ENCODE assay signal across 8 cellular contexts in the genomic region with DNA sequence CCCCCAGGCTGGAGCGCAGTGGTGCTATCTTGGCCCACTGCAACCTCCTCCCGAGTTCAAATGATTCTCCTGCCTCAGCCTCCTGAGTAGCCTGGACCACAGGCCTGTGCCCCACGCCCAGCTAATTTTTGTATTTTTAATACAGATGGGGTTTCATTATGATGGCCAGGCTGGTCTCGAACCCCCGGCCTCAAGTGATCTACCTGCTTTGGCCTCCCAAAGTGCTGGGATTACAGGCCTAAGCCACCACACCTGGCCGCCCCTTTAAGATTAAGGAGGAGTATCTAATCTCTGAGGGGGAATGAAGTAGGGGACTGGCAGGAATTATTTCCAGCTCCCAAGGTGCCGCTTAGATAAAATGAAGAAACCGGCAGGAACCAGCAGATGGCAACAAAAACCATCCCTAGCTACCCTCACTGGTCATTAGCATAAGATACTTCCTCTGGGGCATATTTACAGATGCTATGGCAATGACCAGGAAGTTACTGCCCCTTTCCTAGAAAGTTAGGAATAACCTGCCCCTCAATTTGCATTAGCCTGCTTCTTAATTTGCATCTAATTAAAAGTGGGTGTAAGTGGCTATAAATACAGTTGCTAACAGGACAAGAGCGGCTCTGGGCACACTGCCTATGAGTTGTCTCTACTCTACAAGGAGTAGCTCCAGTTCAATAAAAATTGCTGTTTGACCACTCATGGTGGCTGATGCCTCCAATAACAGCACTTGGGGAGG. TPM values are rescaled to one million over a fixed set of nuclear protein-coding genes. Genes with fewer than 3 reads are reported as not detected.
DNase-seq lines count a peak whose midpoint lies in the region; ATAC-seq, FAIRE-seq and TF ChIP-seq lines count a peak whose summit lies in the region.

No MANE protein-coding gene starts in this region.

- H4K20me1 ChIP-seq in PC-9 (ENCODE audit: insufficient read depth) = no peaks in the 10 kb centered on the region

- no TSS peak for BruUV-seq in PC-9 (replicated peaks; lab: Mats Ljungman, UMichigan)

- TF ChIP-seq CTCF in PC-9 (conservative IDR thresholded peaks at IDR 0.05) (peak; percentile 54), foreskin fibroblast (IDR thresholded peaks at IDR 0.05; ENCODE audit: low read depth, low read length) (peak; percentile 18), kidney (IDR thresholded peaks at IDR 0.05; ENCODE audit: borderline replicate concordance, extremely low read depth, insufficient read depth) (no peak)

- no peaks in the 10 kb centered on the region for H3K27me3 ChIP-seq in PC-9 (ENCODE audit: insufficient read depth, low read depth)

- no peak overlapping the region for H3K4me3 ChIP-seq in PC-9
- no peak overlapping the region for H3K4me3 ChIP-seq in foreskin fibroblast (ENCODE audit: low read depth in 1 of 2, low read length in 2 of 2)
- no peak overlapping the region for H3K4me3 ChIP-seq in kidney (ENCODE audit: low read length in 2 of 2)

- H3K27ac ChIP-seq in PC-9 = no peak overlapping the region
- H3K27ac ChIP-seq in kidney (ENCODE audit: low read depth in 2 of 2, low read length in 2 of 2) = no peak overlapping the region

- H3K4me2 ChIP-seq in PC-9 = no peak overlapping the region

- H3K79me2 ChIP-seq in PC-9 (ENCODE audit: low read depth) = no peaks in the 10 kb centered on the region

- H3K9ac ChIP-seq in kidney (ENCODE audit: low read length in 2 of 2) = no peak overlapping the region

- peak; percentile 51 for DNase-seq in COLO829 (ENCODE audit: low spot score)
- DNase-seq in PC-9 = peak; percentile 48 to 76
- DNase-seq in foreskin fibroblast = peak; percentile 24 to 62
- no peak for DNase-seq in kidney

- POLR2A ChIA-PET in PC-9 (lab: Charles Lee; ENCODE audit: unreplicated experiment) = interaction anchor here (0.9 kb wide), 1 partner anchor 821 kb away, joined by 10 read pairs; no protein-coding TSS in a partner anchor

- no peaks in the 10 kb centered on the region for H3K9me2 ChIP-seq in PC-9 (ENCODE audit: insufficient read depth)

- intact Hi-C loops in PC-9 (cut with micrococcal nuclease; ENCODE audit: unreplicated experiment) = loop anchor here (1.0 to 5.0 kb wide), 2 partner anchors 15 to 189 kb away; no protein-coding TSS in a partner anchor
- intact Hi-C loops in kidney (cut with DNase I) = no loop called here

- peaks cover 6% of the 10 kb centered on the region for H3F3A ChIP-seq in PC-9 (ENCODE audit: insufficient read depth, low read depth)

- H3K4me1 ChIP-seq in PC-9 (replicated peaks; ENCODE audit: insufficient read depth) (peaks cover 2% of the 10 kb centered on the region; the same call in 1 of the 2 replicates), kidney (ENCODE audit: control insufficient read depth in 1 of 2, insufficient read depth in 1 of 2, low read depth in 1 of 2, low read length in 2 of 2) (no peaks in the 10 kb centered on the region)

- H3K36me3 ChIP-seq in PC-9 (ENCODE audit: low read depth) = no peaks in the 10 kb centered on the region
- H3K36me3 ChIP-seq in kidney (ENCODE audit: control insufficient read depth in 1 of 2, insufficient read depth in 2 of 2, low read length in 2 of 2) = no peaks in the 10 kb centered on the region

- no peaks in the 10 kb centered on the region for H3K9me3 ChIP-seq in PC-9 (ENCODE audit: insufficient read depth, low read depth)
- H3K9me3 ChIP-seq in kidney (ENCODE audit: control insufficient read depth in 1 of 2, low read length in 2 of 2) = no peaks in the 10 kb centered on the region

- FAIRE-seq in kidney (lab: Jason Lieb, UNC) = no peak

- ATAC-seq in GM18909 (IDR thresholded peaks at IDR 0.05; ENCODE audit: poor library complexity, unreplicated experiment) (peak; percentile 52), HG03342 (IDR thresholded peaks at IDR 0.05; ENCODE audit: unreplicated experiment) (peak; percentile 54), GM19324 (IDR thresholded peaks at IDR 0.05; ENCODE audit: low FRiP score, unreplicated experiment) (no peak), HG02571 (IDR thresholded peaks at IDR 0.05; ENCODE audit: unreplicated experiment) (no peak)

- CTCF ChIA-PET in PC-9 (lab: Charles Lee) = interaction anchor here (0.7 to 2.0 kb wide), 6 partner anchors 11 to 377 kb away, joined by 3 to 24 read pairs (median 6); no protein-coding TSS in a partner anchor

- no peak overlapping the region for H2AFZ ChIP-seq in PC-9

RNA-seq across cellular contexts. Expression of a gene that starts 7.1 kb away (rescaled TPM):
- total RNA-seq in PC-9 (2021) (31.7 and 33.9 TPM in 2 replicates), kidney (32.2 TPM)
- 12.4 TPM for polyA plus RNA-seq in kidney (ENCODE audit: insufficient read depth, low read depth, low replicate concordance)

RNA-seq across cellular contexts. Expression of a gene that starts 30.0 kb away (rescaled TPM):
- 457 and 551 TPM in 2 replicates for total RNA-seq in PC-9 (2021)
- 188 TPM for total RNA-seq in kidney
- polyA plus RNA-seq in kidney (ENCODE audit: insufficient read depth, low read depth, low replicate concordance) = 850 TPM

RNA-seq across cellular contexts. Expression of a gene that starts 30.0 kb away (rescaled TPM):
- total RNA-seq in PC-9 (2021) = 65.9 and 66.3 TPM in 2 replicates
- 59.6 TPM for total RNA-seq in kidney
- 37.4 TPM for polyA plus RNA-seq in kidney (ENCODE audit: insufficient read depth, low read depth, low replicate concordance)

Comparison
In these comparisons a context has a peak if more than half of its experiments do, and no peak if none do; other contexts are left out.
1. ATAC-seq: peak in GM18909 (single experiment) and HG03342 (single experiment); none in GM19324 (single experiment) and HG02571 (single experiment).